ENCODE assay signal across 20 cellular contexts in the genomic region with DNA sequence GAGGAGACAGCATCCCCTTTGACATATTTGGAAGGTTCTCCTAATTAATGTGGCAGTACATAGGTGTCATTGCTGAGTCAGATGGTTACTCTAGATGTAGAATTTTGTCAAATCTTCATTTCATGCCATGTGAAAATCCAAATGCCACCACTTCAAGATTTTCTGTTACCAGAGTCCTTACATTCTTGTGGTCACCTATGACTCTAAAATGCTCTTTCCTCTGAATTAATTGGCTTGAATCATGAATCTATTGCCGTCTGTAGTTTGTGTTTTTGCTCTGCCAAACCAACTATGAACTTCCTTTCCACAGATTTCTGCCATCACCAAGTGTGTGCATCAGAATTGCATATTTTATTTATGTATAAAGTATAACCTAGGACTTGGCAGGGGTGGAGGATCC.
DNase-seq lines count a peak whose midpoint lies in the region; ATAC-seq and TF ChIP-seq lines count a peak whose summit lies in the region.
"Had no signal": no experiment of that assay in that cellular context is flagged by ENCODE, and none has a peak within 500 bp of the region (broad histone marks: within the 10 kb centered on the region; RNA-seq: fewer than 3 reads in every experiment).

No MANE protein-coding gene starts in this region.

- H3K4me1 ChIP-seq in left ventricle myocardium inferior (peaks cover 15% of the 10 kb centered on the region), BE2C (peaks cover 35% of the 10 kb centered on the region), right atrium auricular region (peaks cover 0 to 19% of the 10 kb centered on the region in 2 donors)
- H3K4me1 ChIP-seq: Peyer's patch, prostate gland had no signal

- DNase-seq in AG10803 (ENCODE audit: low read depth) (peak; percentile 92), HT1080 (ENCODE audit: low read depth) (peak; percentile 58), astrocyte of the hippocampus (ENCODE audit: low read depth, low spot score) (peak; percentile 90), kidney tubule cell (ENCODE audit: low spot score) (peak; percentile 92), left ventricle myocardium inferior (no peak), BE2C (no peak), right atrium auricular region (ENCODE audit: low spot score) (no peak)
- no peak for DNase-seq in activated CD8-positive, alpha-beta T cell treated with anti-CD3 and anti-CD28 coated beads, Interleukin-2, amount 10 ng/mL, durations not matched to agents 7 days and 5 days
- DNase-seq: activated CD8-positive, alpha-beta T cell treated with anti-CD3 and anti-CD28 coated beads for 36 hours; activated naive CD8-positive, alpha-beta T cell treated with anti-CD3 and anti-CD28 coated beads, Interleukin-2, amount 50 U/mL, for 24 hours; lower lobe of right lung; naive thymus-derived CD4-positive, alpha-beta T cell; NCI-H2107; NCI-H748 treated with DMSO at 0.1 percent for 48 hours; Peyer's patch; T-cell had no signal

- no peak overlapping the region for H3K4me3 ChIP-seq in AG10803 (ENCODE audit: low read length)
- H3K4me3 ChIP-seq in left ventricle myocardium inferior = no peak overlapping the region
- H3K4me3 ChIP-seq in BE2C (ENCODE audit: low read depth, low read length) = no peak overlapping the region
- no peak overlapping the region for H3K4me3 ChIP-seq in right atrium auricular region
- H3K4me3 ChIP-seq: lower lobe of right lung, Peyer's patch, prostate gland had no signal

- peaks cover 5% of the 10 kb centered on the region for H3K9me3 Mint-ChIP-seq in activated CD8-positive, alpha-beta T cell treated with anti-CD3 and anti-CD28 coated beads, Interleukin-2, amount 10 ng/mL, durations not matched to agents 7 days and 5 days (ENCODE audit: insufficient read depth)
- H3K9me3 Mint-ChIP-seq: activated CD8-positive, alpha-beta T cell treated with anti-CD3 and anti-CD28 coated beads for 36 hours; IgD-negative memory B cell; stimulated activated naive CD8-positive, alpha-beta T cell treated with anti-CD3 and anti-CD28 coated beads, Interleukin-15, Interleukin-2, amounts not matched to agents 100 ng/mL and 50 ng/mL, for 24 hours; T-cell had no signal

- H3K27ac Mint-ChIP-seq in activated CD8-positive, alpha-beta T cell treated with anti-CD3 and anti-CD28 coated beads, Interleukin-2, amount 10 ng/mL, durations not matched to agents 7 days and 5 days = no peak overlapping the region
- H3K27ac Mint-ChIP-seq: activated CD8-positive, alpha-beta T cell treated with anti-CD3 and anti-CD28 coated beads for 36 hours; activated naive CD8-positive, alpha-beta T cell treated with anti-CD3 and anti-CD28 coated beads, Interleukin-2, amount 50 U/mL, for 24 hours; activated T-helper 1 cell treated with anti-CD3 and anti-CD28 coated beads, Interleukin-12 subunit alpha, Interleukin-12 subunit beta, Interleukin-2, Interleukin-4 antibody, amounts not matched to agents 30 ng/mL and 10 ng/mL and 1 ng/mL, durations not matched to agents 14 hours and 24 hours and 36 hours; IgD-negative memory B cell; naive thymus-derived CD4-positive, alpha-beta T cell; stimulated activated naive CD8-positive, alpha-beta T cell treated with anti-CD3 and anti-CD28 coated beads, Interleukin-15, Interleukin-2, amounts not matched to agents 100 ng/mL and 50 ng/mL, for 24 hours; T-cell had no signal

- H3K4me3 Mint-ChIP-seq in activated CD8-positive, alpha-beta T cell treated with anti-CD3 and anti-CD28 coated beads, Interleukin-2, amount 10 ng/mL, durations not matched to agents 7 days and 5 days = no peak overlapping the region
- H3K4me3 Mint-ChIP-seq: activated CD8-positive, alpha-beta T cell treated with anti-CD3 and anti-CD28 coated beads for 36 hours; activated naive CD8-positive, alpha-beta T cell treated with anti-CD3 and anti-CD28 coated beads, Interleukin-2, amount 50 U/mL, for 24 hours; activated T-helper 1 cell treated with anti-CD3 and anti-CD28 coated beads, Interleukin-12 subunit alpha, Interleukin-12 subunit beta, Interleukin-2, Interleukin-4 antibody, amounts not matched to agents 30 ng/mL and 10 ng/mL and 1 ng/mL, durations not matched to agents 14 hours and 24 hours and 36 hours; IgD-negative memory B cell; naive thymus-derived CD4-positive, alpha-beta T cell; stimulated activated naive CD8-positive, alpha-beta T cell treated with anti-CD3 and anti-CD28 coated beads, Interleukin-15, Interleukin-2, amounts not matched to agents 100 ng/mL and 50 ng/mL, for 24 hours; T-cell had no signal

- intact Hi-C loops in left ventricle myocardium inferior (cut with micrococcal nuclease) = no loop called here

- no peaks in the 10 kb centered on the region for H3K36me3 Mint-ChIP-seq in activated CD8-positive, alpha-beta T cell treated with anti-CD3 and anti-CD28 coated beads, Interleukin-2, amount 10 ng/mL, durations not matched to agents 7 days and 5 days (ENCODE audit: low read depth)
- H3K36me3 Mint-ChIP-seq: T-cell had no signal

- CTCF ChIA-PET in activated CD8-positive, alpha-beta T cell treated with anti-CD3 and anti-CD28 coated beads, Interleukin-2, amount 10 ng/mL, durations not matched to agents 7 days and 5 days (lab: Charles Lee) = no interaction called here

- H3K27ac ChIP-seq in left ventricle myocardium inferior (replicated peaks) = no peak overlapping the region
- H3K27ac ChIP-seq in right atrium auricular region = no peak overlapping the region
- H3K27ac ChIP-seq: lower lobe of right lung, Peyer's patch, prostate gland had no signal

- POLR2A ChIA-PET in activated CD8-positive, alpha-beta T cell treated with anti-CD3 and anti-CD28 coated beads, Interleukin-2, amount 10 ng/mL, durations not matched to agents 7 days and 5 days (lab: Charles Lee) = no interaction called here

- peaks cover 3% of the 10 kb centered on the region for H3K4me1 Mint-ChIP-seq in activated CD8-positive, alpha-beta T cell treated with anti-CD3 and anti-CD28 coated beads, Interleukin-2, amount 10 ng/mL, durations not matched to agents 7 days and 5 days (ENCODE audit: low read depth)

- H3K27me3 ChIP-seq in left ventricle myocardium inferior (ENCODE audit: low read depth) (no peaks in the 10 kb centered on the region), BE2C (no peaks in the 10 kb centered on the region), right atrium auricular region (no peaks in the 10 kb centered on the region)
- H3K27me3 ChIP-seq: Peyer's patch had no signal

- TF ChIP-seq CTCF in AG10803 (conservative IDR thresholded peaks at IDR 0.05; ENCODE audit: low read length) (no peak), left ventricle myocardium inferior (IDR thresholded peaks at IDR 0.05; ENCODE audit: borderline replicate concordance) (no peak), BE2C (IDR thresholded peaks at IDR 0.05; ENCODE audit: low read depth, low read length) (no peak), right atrium auricular region (IDR thresholded peaks at IDR 0.05) (no peak)

- H3K27me3 Mint-ChIP-seq in activated CD8-positive, alpha-beta T cell treated with anti-CD3 and anti-CD28 coated beads, Interleukin-2, amount 10 ng/mL, durations not matched to agents 7 days and 5 days (ENCODE audit: low read depth) = no peaks in the 10 kb centered on the region
- H3K27me3 Mint-ChIP-seq: activated CD8-positive, alpha-beta T cell treated with anti-CD3 and anti-CD28 coated beads for 36 hours; activated naive CD8-positive, alpha-beta T cell treated with anti-CD3 and anti-CD28 coated beads, Interleukin-2, amount 50 U/mL, for 24 hours; IgD-negative memory B cell; naive thymus-derived CD4-positive, alpha-beta T cell; stimulated activated naive CD8-positive, alpha-beta T cell treated with anti-CD3 and anti-CD28 coated beads, Interleukin-15, Interleukin-2, amounts not matched to agents 100 ng/mL and 50 ng/mL, for 24 hours; T-cell had no signal

- no peak for ATAC-seq in activated CD8-positive, alpha-beta T cell treated with anti-CD3 and anti-CD28 coated beads, Interleukin-2, amount 10 ng/mL, durations not matched to agents 7 days and 5 days
- ATAC-seq: activated CD8-positive, alpha-beta T cell treated with anti-CD3 and anti-CD28 coated beads for 36 hours; activated naive CD8-positive, alpha-beta T cell treated with anti-CD3 and anti-CD28 coated beads, Interleukin-2, amount 50 U/mL, for 24 hours; lower lobe of right lung; naive thymus-derived CD4-positive, alpha-beta T cell; T-cell had no signal

- no peaks in the 10 kb centered on the region for H3K9me3 ChIP-seq in left ventricle myocardium inferior (replicated peaks)
- H3K9me3 ChIP-seq in BE2C = no peaks in the 10 kb centered on the region
- H3K9me3 ChIP-seq in right atrium auricular region = no peaks in the 10 kb centered on the region
- H3K9me3 ChIP-seq: lower lobe of right lung, Peyer's patch, prostate gland had no signal

- H3K36me3 ChIP-seq in left ventricle myocardium inferior (no peaks in the 10 kb centered on the region), BE2C (no peaks in the 10 kb centered on the region), right atrium auricular region (no peaks in the 10 kb centered on the region)
- H3K36me3 ChIP-seq: lower lobe of right lung, Peyer's patch, prostate gland had no signal

Comparison
In these comparisons a context has a peak if more than half of its experiments do, and no peak if none do; other contexts are left out.
1. DNase-seq: peak in AG10803 (single experiment), HT1080 (single experiment), astrocyte of the hippocampus (single experiment) and kidney tubule cell (single experiment); none in left ventricle myocardium inferior (single experiment), BE2C (single experiment), activated CD8-positive, alpha-beta T cell treated with anti-CD3 and anti-CD28 coated beads, Interleukin-2, amount 10 ng/mL, durations not matched to agents 7 days and 5 days (single experiment) and right atrium auricular region (single experiment).